Comparison of ENCODE assay signal across 36 cellular contexts in the genomic region with DNA sequence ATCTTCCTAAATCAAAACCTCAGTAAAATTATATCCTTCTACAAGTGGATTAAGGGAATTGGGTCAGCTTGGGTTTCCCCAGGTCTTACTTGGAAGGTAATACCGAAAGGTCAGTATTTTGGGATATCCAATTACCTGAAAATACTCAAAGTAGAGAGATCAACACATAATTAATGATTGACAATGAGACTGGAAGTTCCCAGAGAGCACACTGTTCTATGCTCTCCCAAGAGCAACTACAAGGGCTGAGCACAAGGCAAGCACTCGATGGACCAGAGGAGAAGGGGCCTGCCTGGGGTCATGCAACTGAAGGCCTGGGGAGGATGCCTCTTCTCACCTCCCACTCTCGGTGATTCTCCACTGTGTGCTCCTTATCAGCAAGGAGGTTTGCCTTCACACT.
"Had no signal": no experiment of that assay in that cellular context is flagged by ENCODE, and none has a peak within 500 bp of the region (broad histone marks: within the 10 kb centered on the region; RNA-seq: fewer than 3 reads in every experiment).

No MANE protein-coding gene starts in this region.

- H3K36me3 Mint-ChIP-seq: activated CD8-positive, alpha-beta memory T cell treated with anti-CD3 and anti-CD28 coated beads, Interleukin-2, amount 10 ng/mL, durations not matched to agents 7 days and 5 days; activated naive CD4-positive, alpha-beta T cell treated with anti-CD3 and anti-CD28 coated beads, Interleukin-2, amount 10 ng/mL, durations not matched to agents 7 days and 5 days; activated naive CD4-positive, alpha-beta T cell treated with anti-CD3 and anti-CD28 coated beads, Interleukin-2, amount 50 U/mL, for 24 hours; activated naive CD8-positive, alpha-beta T cell; activated naive CD8-positive, alpha-beta T cell treated with anti-CD3 and anti-CD28 coated beads, Interleukin-2, amount 10 ng/mL, durations not matched to agents 7 days and 5 days; WTC11 had no signal

- ATAC-seq: activated CD4-positive, alpha-beta T cell treated with anti-CD3 and anti-CD28 coated beads for 36 hours; activated CD4-positive, CD25-positive, alpha-beta regulatory T cell treated with anti-CD3 and anti-CD28 coated beads, Interleukin-2, amount 50 U/mL, for 24 hours; activated CD8-positive, alpha-beta memory T cell treated with anti-CD3 and anti-CD28 coated beads, Interleukin-2, amount 10 ng/mL, durations not matched to agents 7 days and 5 days; activated CD8-positive, alpha-beta T cell treated with anti-CD3 and anti-CD28 coated beads, Interleukin-2, amount 10 ng/mL, durations not matched to agents 7 days and 5 days; activated naive CD8-positive, alpha-beta T cell treated with anti-CD3 and anti-CD28 coated beads, Interleukin-2, amount 50 U/mL, for 24 hours; body of pancreas; WTC11 had no signal

- H3K4me3 Mint-ChIP-seq: activated CD4-positive, alpha-beta memory T cell treated with anti-CD3 and anti-CD28 coated beads, Interleukin-2, amount 10 ng/mL, durations not matched to agents 7 days and 5 days; activated CD4-positive, alpha-beta T cell treated with anti-CD3 and anti-CD28 coated beads for 36 hours; activated CD4-positive, alpha-beta T cell treated with anti-CD3 and anti-CD28 coated beads, Interleukin-2, amount 10 ng/mL, durations not matched to agents 7 days and 5 days; activated CD8-positive, alpha-beta memory T cell treated with anti-CD3 and anti-CD28 coated beads, Interleukin-2, amount 10 ng/mL, durations not matched to agents 7 days and 5 days; activated CD8-positive, alpha-beta T cell treated with anti-CD3 and anti-CD28 coated beads, Interleukin-2, amount 10 ng/mL, durations not matched to agents 7 days and 5 days; activated naive CD4-positive, alpha-beta T cell treated with anti-CD3 and anti-CD28 coated beads, Interleukin-2, amount 10 ng/mL, durations not matched to agents 7 days and 5 days; activated naive CD4-positive, alpha-beta T cell treated with anti-CD3 and anti-CD28 coated beads, Interleukin-2, amount 50 U/mL, for 24 hours; activated naive CD8-positive, alpha-beta T cell; activated naive CD8-positive, alpha-beta T cell treated with anti-CD3 and anti-CD28 coated beads, Interleukin-2, amount 10 ng/mL, durations not matched to agents 7 days and 5 days; activated naive CD8-positive, alpha-beta T cell treated with anti-CD3 and anti-CD28 coated beads, Interleukin-2, amount 50 U/mL, for 24 hours; activated T-cell treated with anti-CD3 and anti-CD28 coated beads, Interleukin-2, amount 50 U/mL, for 24 hours; central memory CD8-positive, alpha-beta T cell; T-helper 1 cell treated with Interleukin-12 subunit alpha and Interleukin-12 subunit beta and Interleukin-4 antibody, amounts not matched to agents 30 μg/mL and 1 μg/mL, for 36 hours; T-helper 2 cell treated with Interferon-gamma antibody and Interleukin-4, amounts not matched to agents 5 μg/mL and 100 μg/mL, for 36 hours; WTC11 had no signal

- H3K36me3 ChIP-seq: cardiac muscle cell, WERI-Rb-1 had no signal

- H3K27me3 Mint-ChIP-seq: activated CD4-positive, alpha-beta T cell treated with anti-CD3 and anti-CD28 coated beads for 36 hours; activated naive CD4-positive, alpha-beta T cell treated with anti-CD3 and anti-CD28 coated beads, Interleukin-2, amount 50 U/mL, for 24 hours; activated naive CD8-positive, alpha-beta T cell; activated naive CD8-positive, alpha-beta T cell treated with anti-CD3 and anti-CD28 coated beads, Interleukin-2, amount 50 U/mL, for 24 hours; activated T-cell treated with anti-CD3 and anti-CD28 coated beads, Interleukin-2, amount 50 U/mL, for 24 hours had no signal

- DNase-seq: activated CD4-positive, alpha-beta memory T cell treated with anti-CD3 and anti-CD28 coated beads, Interleukin-2, amount 10 ng/mL, durations not matched to agents 7 days and 5 days; activated CD4-positive, alpha-beta T cell treated with anti-CD3 and anti-CD28 coated beads for 1 hour; activated CD4-positive, alpha-beta T cell treated with anti-CD3 and anti-CD28 coated beads for 36 hours; activated CD4-positive, alpha-beta T cell treated with anti-CD3 and anti-CD28 coated beads for 48 hours; activated CD4-positive, alpha-beta T cell treated with anti-CD3 and anti-CD28 coated beads, Interleukin-2, amount 10 ng/mL, durations not matched to agents 7 days and 5 days; activated CD4-positive, alpha-beta T cell treated with anti-CD3 and anti-CD28 coated beads, Interleukin-2, amount 50 U/mL, for 48 hours; activated CD4-positive, CD25-positive, alpha-beta regulatory T cell; activated CD8-positive, alpha-beta memory T cell treated with anti-CD3 and anti-CD28 coated beads for 24 hours; activated CD8-positive, alpha-beta memory T cell treated with anti-CD3 and anti-CD28 coated beads, Interleukin-2, amount 10 ng/mL, durations not matched to agents 7 days and 5 days; activated CD8-positive, alpha-beta memory T cell treated with anti-CD3 and anti-CD28 coated beads, Interleukin-2, amount 50 U/mL, for 48 hours; activated CD8-positive, alpha-beta T cell treated with anti-CD3 and anti-CD28 coated beads, Interleukin-2, amount 10 ng/mL, durations not matched to agents 7 days and 5 days; activated effector memory CD4-positive, alpha-beta T cell treated with Interleukin-2 at 50 U/mL for 16 hours; activated gamma-delta T cell; activated naive CD4-positive, alpha-beta T cell treated with anti-CD3 and anti-CD28 coated beads, Interleukin-2, amount 10 ng/mL, durations not matched to agents 7 days and 5 days; activated naive CD4-positive, alpha-beta T cell treated with Interleukin-2 at 50 U/mL for 16 hours; activated naive CD8-positive, alpha-beta T cell treated with anti-CD3 and anti-CD28 coated beads, Interleukin-2, amount 10 ng/mL, durations not matched to agents 7 days and 5 days; activated naive CD8-positive, alpha-beta T cell treated with anti-CD3 and anti-CD28 coated beads, Interleukin-2, amount 50 U/mL, for 24 hours; activated T-cell treated with anti-CD3 and anti-CD28 coated beads, Interleukin-2, amount 50 U/mL, for 24 hours; activated T-cell treated with anti-CD3 and anti-CD28 coated beads, Interleukin-2, amount 50 U/mL, for 48 hours; aorta; body of pancreas; cerebellar nuclear complex; SW 1271; T-helper 1 cell; T-helper 2 cell; T-helper 9 cell; WERI-Rb-1 had no signal

- H3K9me3 Mint-ChIP-seq: activated CD4-positive, alpha-beta memory T cell treated with anti-CD3 and anti-CD28 coated beads, Interleukin-2, amount 10 ng/mL, durations not matched to agents 7 days and 5 days; activated CD4-positive, alpha-beta T cell treated with anti-CD3 and anti-CD28 coated beads, Interleukin-2, amount 10 ng/mL, durations not matched to agents 7 days and 5 days; activated naive CD4-positive, alpha-beta T cell treated with anti-CD3 and anti-CD28 coated beads, Interleukin-2, amount 10 ng/mL, durations not matched to agents 7 days and 5 days; activated naive CD4-positive, alpha-beta T cell treated with anti-CD3 and anti-CD28 coated beads, Interleukin-2, amount 50 U/mL, for 24 hours; activated naive CD8-positive, alpha-beta T cell treated with anti-CD3 and anti-CD28 coated beads, Interleukin-2, amount 10 ng/mL, durations not matched to agents 7 days and 5 days; activated naive CD8-positive, alpha-beta T cell treated with anti-CD3 and anti-CD28 coated beads, Interleukin-2, amount 50 U/mL, for 24 hours; activated T-cell treated with anti-CD3 and anti-CD28 coated beads, Interleukin-2, amount 50 U/mL, for 24 hours; activated T-helper 2 cell treated with anti-CD3 and anti-CD28 coated beads, Interferon-gamma antibody, Interleukin-2, Interleukin-4, amounts not matched to agents 10 μg/mL and 5 μg/mL and 100 μg/mL, durations not matched to agents 14 hours and 24 hours and 36 hours; central memory CD8-positive, alpha-beta T cell; T-helper 1 cell treated with Interleukin-12 subunit alpha and Interleukin-12 subunit beta and Interleukin-4 antibody, amounts not matched to agents 30 μg/mL and 1 μg/mL, for 36 hours; T-helper 2 cell treated with Interferon-gamma antibody and Interleukin-4, amounts not matched to agents 5 μg/mL and 100 μg/mL, for 36 hours; WTC11 had no signal

- H3K27ac Mint-ChIP-seq: activated CD4-positive, alpha-beta memory T cell treated with anti-CD3 and anti-CD28 coated beads, Interleukin-2, amount 10 ng/mL, durations not matched to agents 7 days and 5 days; activated CD4-positive, alpha-beta T cell treated with anti-CD3 and anti-CD28 coated beads for 36 hours; activated CD4-positive, alpha-beta T cell treated with anti-CD3 and anti-CD28 coated beads, Interleukin-2, amount 10 ng/mL, durations not matched to agents 7 days and 5 days; activated CD8-positive, alpha-beta memory T cell treated with anti-CD3 and anti-CD28 coated beads, Interleukin-2, amount 10 ng/mL, durations not matched to agents 7 days and 5 days; activated CD8-positive, alpha-beta T cell treated with anti-CD3 and anti-CD28 coated beads, Interleukin-2, amount 10 ng/mL, durations not matched to agents 7 days and 5 days; activated naive CD4-positive, alpha-beta T cell treated with anti-CD3 and anti-CD28 coated beads, Interleukin-2, amount 10 ng/mL, durations not matched to agents 7 days and 5 days; activated naive CD4-positive, alpha-beta T cell treated with anti-CD3 and anti-CD28 coated beads, Interleukin-2, amount 50 U/mL, for 24 hours; activated naive CD8-positive, alpha-beta T cell; activated naive CD8-positive, alpha-beta T cell treated with anti-CD3 and anti-CD28 coated beads, Interleukin-2, amount 10 ng/mL, durations not matched to agents 7 days and 5 days; activated naive CD8-positive, alpha-beta T cell treated with anti-CD3 and anti-CD28 coated beads, Interleukin-2, amount 50 U/mL, for 24 hours; activated T-cell treated with anti-CD3 and anti-CD28 coated beads, Interleukin-2, amount 50 U/mL, for 24 hours; activated T-helper 2 cell treated with anti-CD3 and anti-CD28 coated beads, Interferon-gamma antibody, Interleukin-2, Interleukin-4, amounts not matched to agents 10 μg/mL and 5 μg/mL and 100 μg/mL, durations not matched to agents 14 hours and 24 hours and 36 hours; T-helper 1 cell treated with Interleukin-12 subunit alpha and Interleukin-12 subunit beta and Interleukin-4 antibody, amounts not matched to agents 30 μg/mL and 1 μg/mL, for 36 hours; T-helper 2 cell treated with Interferon-gamma antibody and Interleukin-4, amounts not matched to agents 5 μg/mL and 100 μg/mL, for 36 hours; WTC11 had no signal

- H3K9me3 ChIP-seq: body of pancreas had no signal

- H3K4me3 ChIP-seq: body of pancreas, cardiac muscle cell had no signal

- H3K4me1 Mint-ChIP-seq: activated CD4-positive, alpha-beta memory T cell treated with anti-CD3 and anti-CD28 coated beads, Interleukin-2, amount 10 ng/mL, durations not matched to agents 7 days and 5 days; activated CD4-positive, alpha-beta T cell treated with anti-CD3 and anti-CD28 coated beads for 36 hours; activated CD4-positive, alpha-beta T cell treated with anti-CD3 and anti-CD28 coated beads, Interleukin-2, amount 10 ng/mL, durations not matched to agents 7 days and 5 days; activated CD8-positive, alpha-beta memory T cell treated with anti-CD3 and anti-CD28 coated beads, Interleukin-2, amount 10 ng/mL, durations not matched to agents 7 days and 5 days; activated naive CD4-positive, alpha-beta T cell treated with anti-CD3 and anti-CD28 coated beads, Interleukin-2, amount 10 ng/mL, durations not matched to agents 7 days and 5 days; activated naive CD4-positive, alpha-beta T cell treated with anti-CD3 and anti-CD28 coated beads, Interleukin-2, amount 50 U/mL, for 24 hours; activated naive CD8-positive, alpha-beta T cell treated with anti-CD3 and anti-CD28 coated beads, Interleukin-2, amount 10 ng/mL, durations not matched to agents 7 days and 5 days; activated naive CD8-positive, alpha-beta T cell treated with anti-CD3 and anti-CD28 coated beads, Interleukin-2, amount 50 U/mL, for 24 hours; central memory CD8-positive, alpha-beta T cell; WTC11 had no signal

- H3K27ac ChIP-seq: body of pancreas, cardiac muscle cell, WERI-Rb-1 had no signal

- H3K27me3 ChIP-seq: body of pancreas, cardiac muscle cell had no signal
